Comparison of ENCODE assay signal across 24 cellular contexts in genomic region chr5:109775130-109775529, GRCh38.
"Had no signal": no experiment of that assay in that cellular context is flagged by ENCODE, and none has a peak within 500 bp of the region (broad histone marks: within the 10 kb centered on the region; RNA-seq: fewer than 3 reads in every experiment).

No MANE protein-coding gene starts in this region.

- ATAC-seq: effector memory CD8-positive, alpha-beta T cell; esophagus mucosa; gastrocnemius medialis; heart right ventricle; left cardiac atrium; left lung; left ventricle myocardium superior; lower lobe of right lung; mucosa of descending colon had no signal

- H3K27ac Mint-ChIP-seq: dendritic cell treated with granulocyte-macrophage colony-stimulating factor and Interleukin-4, amounts not matched to agents 40 ng/mL and 50 ng/mL, for 4 days; effector memory CD8-positive, alpha-beta T cell; endodermal cell; mesothelial cell of epicardium; naive B cell had no signal

- H3K4me3 Mint-ChIP-seq: dendritic cell treated with granulocyte-macrophage colony-stimulating factor and Interleukin-4, amounts not matched to agents 40 ng/mL and 50 ng/mL, for 4 days; effector memory CD8-positive, alpha-beta T cell; endodermal cell; mesothelial cell of epicardium; naive B cell had no signal

- H3K4me1 Mint-ChIP-seq: endodermal cell, naive B cell had no signal

- H3K9me3 Mint-ChIP-seq: dendritic cell treated with granulocyte-macrophage colony-stimulating factor and Interleukin-4, amounts not matched to agents 40 ng/mL and 50 ng/mL, for 4 days; effector memory CD8-positive, alpha-beta T cell; endodermal cell; mesothelial cell of epicardium; naive B cell had no signal

- DNase-seq: colonic mucosa; cortex of kidney; effector CD8-positive, alpha-beta T cell; effector memory CD8-positive, alpha-beta T cell; endodermal cell; erythroblast; esophagus squamous epithelium; foreskin fibroblast; foreskin melanocyte; gastrocnemius medialis; glutamatergic neuron; head of caudate nucleus; heart right ventricle; hippocampal formation; left cardiac atrium; left lung; left ventricle myocardium superior; lower lobe of right lung; mesenchymal stem cell; mucosa of descending colon; naive B cell had no signal

- H3K27me3 Mint-ChIP-seq: dendritic cell treated with granulocyte-macrophage colony-stimulating factor and Interleukin-4, amounts not matched to agents 40 ng/mL and 50 ng/mL, for 4 days; effector memory CD8-positive, alpha-beta T cell; naive B cell had no signal
